ENCODE assay signal across 18 cellular contexts in genomic region chr22:28146401-28147304, GRCh38.
DNase-seq lines count a peak whose midpoint lies in the region; ATAC-seq, FAIRE-seq and TF ChIP-seq lines count a peak whose summit lies in the region.
"Had no signal": no experiment of that assay in that cellular context is flagged by ENCODE, and none has a peak within 500 bp of the region (broad histone marks: within the 10 kb centered on the region; RNA-seq: fewer than 3 reads in every experiment).

No MANE protein-coding gene starts in this region.

- H3K9me3 ChIP-seq in IMR-90 (ENCODE audit: control insufficient read depth, insufficient read depth, low read length), result no peaks in the 10 kb centered on the region
- no peaks in the 10 kb centered on the region for H3K9me3 ChIP-seq in A673 (ENCODE audit: low read depth, low read length, poor library complexity, severe bottlenecking)
- H3K9me3 ChIP-seq in small intestine (ENCODE audit: control insufficient read depth, low read depth), result no peaks in the 10 kb centered on the region
- H3K9me3 ChIP-seq: colonic mucosa had no signal

- no peaks in the 10 kb centered on the region for H3K27me3 ChIP-seq in IMR-90 (ENCODE audit: control insufficient read depth, insufficient read depth, low read length)
- H3K27me3 ChIP-seq in A673 (replicated peaks; ENCODE audit: insufficient read depth, low read depth, low read length, poor library complexity), result no peaks in the 10 kb centered on the region
- H3K27me3 ChIP-seq in small intestine (ENCODE audit: control insufficient read depth in 2 of 2, insufficient read depth in 2 of 2, low read length in 2 of 2), result no peaks in the 10 kb centered on the region
- H3K27me3 ChIP-seq: colonic mucosa, hepatocyte had no signal

- H3K4ac ChIP-seq in IMR-90 (ENCODE audit: low read depth, low read length), result no peak overlapping the region

- no peaks in the 10 kb centered on the region; the same call in 1 of the 2 replicates for H3K9me1 ChIP-seq in IMR-90 (ENCODE audit: insufficient read depth, low read length)

- H3K4me2 ChIP-seq in IMR-90 (ENCODE audit: low read depth, low read length), result no peak overlapping the region
- H3K4me2 ChIP-seq: hepatocyte had no signal

- peak overlapping the region; percentile 29; the same call in 1 of the 2 replicates for H2AK5ac ChIP-seq in IMR-90 (ENCODE audit: low read depth, low read length)

- TF ChIP-seq POLR2A in IMR-90 (IDR thresholded peaks at IDR 0.05; ENCODE audit: low read depth, low read length), result no peak

- dilution Hi-C loops in IMR-90 (cut with HindIII; ENCODE audit: low sequenced_read_pairs, unreplicated experiment), result no loop called here

- no peak overlapping the region for H4K91ac ChIP-seq in IMR-90 (ENCODE audit: insufficient read depth, low read depth, low read length)

- H3K18ac ChIP-seq in IMR-90 (ENCODE audit: low read depth, low read length), result peak overlapping the region; percentile 18; the same call in 1 of the 2 replicates

- CTCF ChIA-PET in IMR-90 (lab: Yijun Ruan, JAX), result no interaction called here
- CTCF ChIA-PET in A673 (lab: Charles Lee), result interaction anchor here (0.6 kb wide), 1 partner anchor 61 kb away, joined by 3 read pairs; no protein-coding TSS in a partner anchor

- H2BK120ac ChIP-seq in IMR-90 (ENCODE audit: low read depth, low read length), result no peak overlapping the region

- peak overlapping the region; percentile 21; the same call in 1 of the 2 replicates for H4K5ac ChIP-seq in IMR-90 (ENCODE audit: low read depth, low read length)

- no peak overlapping the region for H4K8ac ChIP-seq in IMR-90 (ENCODE audit: low read depth in 2 of 2, low read length in 2 of 2)

- H3K9ac ChIP-seq in IMR-90 (ENCODE audit: low read depth, low read length), result no peak overlapping the region

- intact Hi-C loops in IMR-90 (cut with micrococcal nuclease), result no loop called here
- intact Hi-C loops in A673 (cut with micrococcal nuclease; ENCODE audit: unreplicated experiment), result no loop called here

- DNase-seq in IMR-90, result no peak
- peak; percentile 82 for DNase-seq in NCI-H69 (lab: John Stamatoyannopoulos, UW)
- peak; percentile 63 for DNase-seq in fibroblast of peridontal ligament (ENCODE audit: extremely low read depth)
- DNase-seq in pons (ENCODE audit: low spot score), result peak; percentile 75
- DNase-seq in NK-92 (lab: John Stamatoyannopoulos, UW; ENCODE audit: unreplicated experiment), result no peak
- DNase-seq in A673 (ENCODE audit: low spot score), result no peak
- DNase-seq in small intestine, result no peak
- DNase-seq in D721Med (ENCODE audit: insufficient read length, low spot score), result no peak
- DNase-seq: activated CD4-positive, alpha-beta T cell treated with anti-CD3 and anti-CD28 coated beads for 4 hours; CD4-positive, CD25-positive, alpha-beta regulatory T cell; colonic mucosa; left colon; naive thymus-derived CD8-positive, alpha-beta T cell; right cardiac atrium; stimulated activated CD4-positive, alpha-beta T cell treated with anti-CD3 and anti-CD28 coated beads, Interleukin-4, amount 100 ng/mL, for 24 hours; trophoblast cell had no signal

- TF ChIP-seq RAD21 in IMR-90 (IDR thresholded peaks at IDR 0.05; ENCODE audit: low read length), result no peak

- peaks cover 16% of the 10 kb centered on the region for H3K4me1 ChIP-seq in IMR-90 (ENCODE audit: control insufficient read depth, insufficient read depth, low read length)
- H3K4me1 ChIP-seq in A673 (ENCODE audit: insufficient read depth, low read length, poor library complexity, severe bottlenecking), result peaks cover 37% of the 10 kb centered on the region
- no peaks in the 10 kb centered on the region for H3K4me1 ChIP-seq in small intestine (ENCODE audit: control insufficient read depth in 2 of 2, insufficient read depth in 1 of 2, low read depth in 1 of 2, low read length in 1 of 2)
- H3K4me1 ChIP-seq: colonic mucosa had no signal

- H3K79me1 ChIP-seq in IMR-90 (ENCODE audit: low read depth in 1 of 2, low read length in 2 of 2), result peaks cover 3 to 6% of the 10 kb centered on the region in 2 experiments; a peak in 1 of 4 replicates

- H3K4me3 ChIP-seq in IMR-90 (ENCODE audit: insufficient read depth, low read depth, low read length) (no peak overlapping the region), A673 (ENCODE audit: low read depth, low read length, poor library complexity, severe bottlenecking) (no peak overlapping the region), small intestine (ENCODE audit: low read depth in 1 of 2, low read length in 2 of 2) (no peak overlapping the region)
- H3K4me3 ChIP-seq: colonic mucosa, hepatocyte had no signal

- H2BK20ac ChIP-seq in IMR-90 (ENCODE audit: low read depth, low read length), result no peak overlapping the region

- no peak overlapping the region for H2AK9ac ChIP-seq in IMR-90 (replicated peaks; ENCODE audit: low read depth, low read length, poor library complexity)

- no peak overlapping the region for H2BK15ac ChIP-seq in IMR-90 (ENCODE audit: low read depth, low read length)

- no peak overlapping the region for H2AFZ ChIP-seq in IMR-90 (replicated peaks; ENCODE audit: low read length, poor library complexity)
- H2AFZ ChIP-seq: hepatocyte had no signal

- WGBS in IMR-90 (ENCODE audit: extremely low coverage in 2 of 2, insufficient read length in 1 of 2), 2 experiments, result no CpG with 5 or more reads among the region's 5 CpGs
- 74 to 92% (median 89%) methylated on average over 5 of the region's 5 CpGs for WGBS in small intestine, 3 donors

- peaks cover 3% of the 10 kb centered on the region; the same call in 1 of the 2 replicates for H4K20me1 ChIP-seq in IMR-90 (ENCODE audit: insufficient read depth, low read length)

- no peak overlapping the region for H3K23ac ChIP-seq in IMR-90 (ENCODE audit: low read depth, low read length)

- H3K27ac ChIP-seq in IMR-90 (ENCODE audit: insufficient read depth, low read length), result no peak overlapping the region
- H3K27ac ChIP-seq in A673 (ENCODE audit: low read depth, low read length, poor library complexity, severe bottlenecking), result no peak overlapping the region
- H3K27ac ChIP-seq in small intestine (ENCODE audit: low read depth in 1 of 2, low read length in 1 of 2), result no peak overlapping the region
- H3K27ac ChIP-seq: colonic mucosa, hepatocyte had no signal

- H3K14ac ChIP-seq in IMR-90 (replicated peaks; ENCODE audit: low read depth, low read length), result no peak overlapping the region; the same call in 1 of the 2 replicates

- in situ Hi-C loops in IMR-90 (cut with MboI; ENCODE audit: low sequenced_read_pairs), result no loop called here

- POLR2A ChIA-PET in IMR-90 (lab: Charles Lee; ENCODE audit: unreplicated experiment), result interaction anchor here (0.6 kb wide), 1 partner anchor 297 kb away, joined by 3 read pairs; no protein-coding TSS in a partner anchor
- POLR2A ChIA-PET in A673 (lab: Charles Lee; ENCODE audit: low non-redundant PET), result no interaction called here

- BruUV-seq in IMR-90 (replicated peaks; lab: Mats Ljungman, UMichigan), result no TSS peak
- BruUV-seq in A673 (replicated peaks; lab: Mats Ljungman, UMichigan), result no TSS peak

- FAIRE-seq in small intestine (lab: Jason Lieb, UNC) (no peak), D721Med (lab: Jason Lieb, UNC) (no peak)

- no peak for TF ChIP-seq CTCF in IMR-90 (conservative IDR thresholded peaks at IDR 0.05; ENCODE audit: low read depth, low read length)
- no peak for TF ChIP-seq CTCF in A673 (conservative IDR thresholded peaks at IDR 0.05; ENCODE audit: low read depth, low read length)
- no peak for TF ChIP-seq CTCF in D721Med (IDR thresholded peaks at IDR 0.05; ENCODE audit: insufficient read depth, missing control alignments)

- H3K56ac ChIP-seq in IMR-90 (ENCODE audit: extremely low read depth, insufficient read depth, low read length), result no peak overlapping the region

- 0 out of 2 replicates have a peak, but pooled peaks cover 2% of the 10 kb centered on the region for H3K36me3 ChIP-seq in IMR-90 (ENCODE audit: control insufficient read depth, insufficient read depth, low read length)
- H3K36me3 ChIP-seq in A673 (ENCODE audit: insufficient read depth, low read length, poor library complexity, severe bottlenecking), result no peaks in the 10 kb centered on the region
- no peaks in the 10 kb centered on the region for H3K36me3 ChIP-seq in small intestine (ENCODE audit: control insufficient read depth in 2 of 2, insufficient read depth in 2 of 2, low read length in 2 of 2)
- H3K36me3 ChIP-seq: colonic mucosa had no signal

- no peak for ATAC-seq in IMR-90 (ENCODE audit: low read depth)
- ATAC-seq: left colon; naive thymus-derived CD8-positive, alpha-beta T cell; Panc1 had no signal

- H2BK5ac ChIP-seq in IMR-90 (ENCODE audit: low read depth, low read length, poor library complexity, severe bottlenecking), result no peak overlapping the region

TF ChIP-seq in IMR-90, 13 proteins besides CTCF, POLR2A, EP300 and RAD21:
- TF ChIP-seq FOS (IDR thresholded peaks at IDR 0.05; ENCODE audit: low read depth, low read length) (no peak), RFX5 (IDR thresholded peaks at IDR 0.05; ENCODE audit: low read depth, low read length) (no peak), MAFK (IDR thresholded peaks at IDR 0.05; ENCODE audit: low read depth, low read length) (peak; percentile 90), CHD1 (IDR thresholded peaks at IDR 0.05; ENCODE audit: low read depth, low read length) (no peak)
TF ChIP-seq in IMR-90: peak in this region for 1.

Comparison
In these comparisons a context has a peak if more than half of its experiments do, and no peak if none do; other contexts are left out.
1. DNase-seq: peak in NCI-H69 (single experiment), fibroblast of peridontal ligament (single experiment) and pons (single experiment); none in IMR-90 (single experiment), NK-92 (single experiment), A673 (single experiment), small intestine (single experiment) and D721Med (single experiment).